Comparison of ENCODE assay signal across 1 cellular context in genomic region chr19:16327911-16328823, GRCh38.
TF ChIP-seq lines count a peak whose summit lies in the region.

No MANE protein-coding gene starts in this region.

TF ChIP-seq in GM12878, 131 proteins besides CTCF, POLR2A, EP300 and RAD21 (continued from another document):
- no peak for TF ChIP-seq CEBPZ (IDR thresholded peaks at IDR 0.05; ENCODE audit: low read depth, low read length)
- no peak for TF ChIP-seq HDGF (IDR thresholded peaks at IDR 0.05)
- 0 out of 2 replicates have a peak, but pooled peaks have one; percentile 36 for TF ChIP-seq PML (IDR thresholded peaks at IDR 0.05; ENCODE audit: low read length)
- no peak for TF ChIP-seq ZBTB33 (IDR thresholded peaks at IDR 0.05)
- TF ChIP-seq SIX5 (IDR thresholded peaks at IDR 0.05; ENCODE audit: low read depth, low read length, severe bottlenecking), result no peak
- TF ChIP-seq IKZF1 (conservative IDR thresholded peaks at IDR 0.05), result peak; percentile 70
- peak; percentile 55; the same call in 1 of the 2 replicates for TF ChIP-seq DPF2 (IDR thresholded peaks at IDR 0.05)
- 0 out of 4 replicates have a peak, but pooled peaks of 1 of the 2 experiments have one; percentile 27 for TF ChIP-seq ETV6 (conservative IDR thresholded peaks at IDR 0.05 in 1 of 2, IDR thresholded peaks at IDR 0.05 in 1 of 2; ENCODE audit: borderline replicate concordance in 1 of 2, low read depth in 1 of 2)
- TF ChIP-seq CHD4 (IDR thresholded peaks at IDR 0.05), result no peak
- no peak for TF ChIP-seq NFIC (IDR thresholded peaks at IDR 0.05; ENCODE audit: low read depth, low read length)
- TF ChIP-seq RELB (IDR thresholded peaks at IDR 0.05; ENCODE audit: low read depth), result 0 out of 2 replicates have a peak, but pooled peaks have one; percentile 30
- no peak for TF ChIP-seq NFXL1 (IDR thresholded peaks at IDR 0.05; ENCODE audit: borderline replicate concordance)
- TF ChIP-seq IKZF2 (IDR thresholded peaks at IDR 0.05), result peak; percentile 25 to 58; a peak in 3 of 4 replicates
- TF ChIP-seq RELA (IDR thresholded peaks at IDR 0.05; ENCODE audit: borderline replicate concordance, partially characterized antibody), result no peak
- TF ChIP-seq EED (IDR thresholded peaks at IDR 0.05; ENCODE audit: low read depth), result 0 out of 2 replicates have a peak, but pooled peaks have one; percentile 11
- peak; percentile 46; the same call in 1 of the 2 replicates for TF ChIP-seq POLR2AphosphoS5 (IDR thresholded peaks at IDR 0.05; ENCODE audit: low read length)
- TF ChIP-seq MXI1 (IDR thresholded peaks at IDR 0.05; ENCODE audit: low read depth, low read length), result no peak
- TF ChIP-seq EZH2 (IDR thresholded peaks at IDR 0.05; ENCODE audit: borderline replicate concordance, control insufficient read depth, low read depth, low read length), result no peak
- TF ChIP-seq E4F1 (IDR thresholded peaks at IDR 0.05; ENCODE audit: borderline replicate concordance, partially characterized antibody), result no peak
